Comparison of ENCODE assay signal across 17 cellular contexts in genomic region chr3:23117856-23118255, GRCh38.
DNase-seq lines count a peak whose midpoint lies in the region; ATAC-seq and TF ChIP-seq lines count a peak whose summit lies in the region.
"Had no signal": no experiment of that assay in that cellular context is flagged by ENCODE, and none has a peak within 500 bp of the region (broad histone marks: within the 10 kb centered on the region; RNA-seq: fewer than 3 reads in every experiment).

No MANE protein-coding gene starts in this region.

- no peak overlapping the region for H3K4me3 Mint-ChIP-seq in WTC11
- H3K4me3 Mint-ChIP-seq: CD4-positive, CD25-positive, alpha-beta regulatory T cell; CD8-positive, alpha-beta memory T cell had no signal

- no peaks in the 10 kb centered on the region for H3K27me3 ChIP-seq in trophoblast cell (ENCODE audit: insufficient read depth, low read length)
- peaks cover 0 to 3% (median 0%) of the 10 kb centered on the region in 45 donors for H3K27me3 ChIP-seq in dorsolateral prefrontal cortex
- peaks cover 0 to 3% (median 0%) of the 10 kb centered on the region in 9 donors for H3K27me3 ChIP-seq in heart left ventricle
- H3K27me3 ChIP-seq: BE2C had no signal

- no peaks in the 10 kb centered on the region for H3K9me3 ChIP-seq in trophoblast cell (ENCODE audit: insufficient read depth, low read depth, low read length)
- no peaks in the 10 kb centered on the region for H3K9me3 ChIP-seq in heart left ventricle
- H3K9me3 ChIP-seq: BE2C had no signal

- intact Hi-C loops in left colon (cut with DNase I, micrococcal nuclease) (no loop called here), dorsolateral prefrontal cortex (cut with DNase I) (no loop called here), heart left ventricle (cut with DNase I) (no loop called here)

- H3K9ac ChIP-seq in trophoblast cell (ENCODE audit: low read length) = no peak overlapping the region
- H3K9ac ChIP-seq: GM23248 had no signal

- H3K36me3 Mint-ChIP-seq in WTC11 = no peaks in the 10 kb centered on the region
- H3K36me3 Mint-ChIP-seq: CD4-positive, CD25-positive, alpha-beta regulatory T cell; CD8-positive, alpha-beta memory T cell had no signal

- H3K4ac ChIP-seq in trophoblast cell (ENCODE audit: low read depth, low read length) = no peak overlapping the region

- H2BK12ac ChIP-seq in trophoblast cell (ENCODE audit: low read length) = no peak overlapping the region

- POLR2A ChIA-PET in WTC11 (lab: Charles Lee) = no interaction called here

- H3K79me2 ChIP-seq in trophoblast cell (ENCODE audit: control insufficient read depth, insufficient read depth, low read length, poor library complexity) = no peaks in the 10 kb centered on the region

- no peaks in the 10 kb centered on the region for H3K79me1 ChIP-seq in trophoblast cell (ENCODE audit: low read length)

- peaks cover 2 to 3% of the 10 kb centered on the region in 2 experiments for H3K4me1 ChIP-seq in trophoblast cell (ENCODE audit: control insufficient read depth in 1 of 2, insufficient read depth in 2 of 2, low read length in 2 of 2)
- H3K4me1 ChIP-seq in heart left ventricle = peaks cover 0 to 23% (median 0%) of the 10 kb centered on the region in 12 donors
- H3K4me1 ChIP-seq: BE2C had no signal

- H3K27ac ChIP-seq in trophoblast cell (ENCODE audit: low read depth, low read length) (no peak overlapping the region), dorsolateral prefrontal cortex (no peak overlapping the region), heart left ventricle (no peak overlapping the region)
- H3K27ac ChIP-seq: GM23248, HL-60 had no signal

- TF ChIP-seq CTCF in WTC11 (IDR thresholded peaks at IDR 0.05) = no peak
- TF ChIP-seq CTCF in dorsolateral prefrontal cortex (IDR thresholded peaks at IDR 0.05 in 54 of 56, conservative IDR thresholded peaks at IDR 0.05 in 2 of 56; ENCODE audit: low read depth in 1 of 56, partially characterized antibody in 56 of 56) = no peak
- no peak for TF ChIP-seq CTCF in heart left ventricle (IDR thresholded peaks at IDR 0.05)

- no peak overlapping the region for H2AK5ac ChIP-seq in trophoblast cell (ENCODE audit: low read length)

- no peak overlapping the region for H3K23ac ChIP-seq in trophoblast cell (ENCODE audit: low read length)

- H3K27me3 Mint-ChIP-seq in WTC11 (ENCODE audit: low read depth) = no peaks in the 10 kb centered on the region
- H3K27me3 Mint-ChIP-seq: CD4-positive, CD25-positive, alpha-beta regulatory T cell; CD8-positive, alpha-beta memory T cell had no signal

- no peaks in the 10 kb centered on the region for H3K36me3 ChIP-seq in trophoblast cell (ENCODE audit: control insufficient read depth in 1 of 2, insufficient read depth in 2 of 2, low read length in 2 of 2)
- no peaks in the 10 kb centered on the region for H3K36me3 ChIP-seq in heart left ventricle
- H3K36me3 ChIP-seq: BE2C had no signal

- H3K4me1 Mint-ChIP-seq in WTC11 = peaks cover 9% of the 10 kb centered on the region
- H3K4me1 Mint-ChIP-seq: CD4-positive, CD25-positive, alpha-beta regulatory T cell; CD8-positive, alpha-beta memory T cell had no signal

- no peak for TF ChIP-seq POLR2A in heart left ventricle (IDR thresholded peaks at IDR 0.05)

- H3K9me3 Mint-ChIP-seq in WTC11 = no peaks in the 10 kb centered on the region

- ATAC-seq in WTC11 = no peak
- no peak for ATAC-seq in left colon
- ATAC-seq in heart left ventricle = no peak

- H2BK120ac ChIP-seq in trophoblast cell (ENCODE audit: insufficient read depth, low read length, poor library complexity) = no peak overlapping the region

- WGBS in trophoblast cell (ENCODE audit: extremely low coverage, insufficient coverage, insufficient read length) = no CpG with 5 or more reads among the region's 1 CpG
- 63 to 86% (median 81%) methylated on average over 1 of the region's 1 CpG for WGBS in heart left ventricle, 4 donors

- no peak overlapping the region for H3K18ac ChIP-seq in trophoblast cell (ENCODE audit: low read length)

- no peak overlapping the region for H3K4me2 ChIP-seq in trophoblast cell (ENCODE audit: low read length)

- H3K4me3 ChIP-seq in trophoblast cell (ENCODE audit: low read depth, low read length) (no peak overlapping the region), dorsolateral prefrontal cortex (no peak overlapping the region), heart left ventricle (no peak overlapping the region)
- H3K4me3 ChIP-seq: GM23248 had no signal

- H3K14ac ChIP-seq in trophoblast cell (ENCODE audit: low read length) = no peak overlapping the region

- CTCF ChIA-PET in WTC11 (lab: Charles Lee) = no interaction called here

- no peak overlapping the region for H2AFZ ChIP-seq in trophoblast cell (ENCODE audit: insufficient read depth, low read length, poor library complexity)
- H2AFZ ChIP-seq: GM23248 had no signal

- H3K27ac Mint-ChIP-seq in WTC11 = peak overlapping the region; percentile 33; the same call in 1 of the 2 replicates
- H3K27ac Mint-ChIP-seq: CD4-positive, CD25-positive, alpha-beta regulatory T cell; CD8-positive, alpha-beta memory T cell had no signal

- H2BK5ac ChIP-seq in trophoblast cell (ENCODE audit: low read depth, low read length, poor library complexity) = no peak overlapping the region

- no peak overlapping the region for H4K91ac ChIP-seq in trophoblast cell (ENCODE audit: low read depth, low read length)

- peak; percentile 30 for DNase-seq in EH (ENCODE audit: low read depth)
- no peak for DNase-seq in WTC11 (ENCODE audit: low spot score)
- DNase-seq in trophoblast cell = peak; percentile 75 to 89
- DNase-seq in left colon = no peak
- no peak for DNase-seq in dorsolateral prefrontal cortex
- DNase-seq in heart left ventricle = no peak
- DNase-seq: BE2C; C1 segment of cervical spinal cord; CD4-positive, CD25-positive, alpha-beta regulatory T cell; CD8-positive, alpha-beta memory T cell; COR-L47; DMS 273 treated with DMSO at 0.1 percent for 48 hours; DMS53; DND-41; GM23248; HCEC 1CT had no signal

- no peak overlapping the region for H4K12ac ChIP-seq in trophoblast cell (ENCODE audit: low read depth, low read length)

- H4K8ac ChIP-seq in trophoblast cell (ENCODE audit: low read depth, low read length) = no peak overlapping the region

TF ChIP-seq in WTC11, 78 proteins besides CTCF, POLR2A, EP300 and RAD21 (continues in another document):
- TF ChIP-seq ZSCAN18 (CRISPR knock-in tag; IDR thresholded peaks at IDR 0.05) (no peak), NR2C2 (CRISPR knock-in tag; IDR thresholded peaks at IDR 0.05) (no peak), GRHL2 (CRISPR knock-in tag; IDR thresholded peaks at IDR 0.05; ENCODE audit: insufficient replicate concordance, severe bottlenecking) (no peak), ESRRA (CRISPR knock-in tag; IDR thresholded peaks at IDR 0.05; ENCODE audit: borderline replicate concordance) (no peak), ZMAT4 (CRISPR knock-in tag; IDR thresholded peaks at IDR 0.05) (no peak), RELA (CRISPR knock-in tag; IDR thresholded peaks at IDR 0.05; ENCODE audit: borderline replicate concordance) (no peak), ETV6 (CRISPR knock-in tag; IDR thresholded peaks at IDR 0.05) (no peak), PREB (CRISPR knock-in tag; IDR thresholded peaks at IDR 0.05; ENCODE audit: borderline replicate concordance) (no peak), FOXP1 (CRISPR knock-in tag; IDR thresholded peaks at IDR 0.05; ENCODE audit: borderline replicate concordance) (no peak), NR3C1 (CRISPR knock-in tag; conservative IDR thresholded peaks at IDR 0.05; ENCODE audit: low read depth) (no peak), USF1 (CRISPR knock-in tag; IDR thresholded peaks at IDR 0.05) (no peak), OVOL2 (CRISPR knock-in tag; IDR thresholded peaks at IDR 0.05; ENCODE audit: borderline replicate concordance) (no peak), CREB1 (CRISPR knock-in tag; IDR thresholded peaks at IDR 0.05) (no peak)

Comparison
In these comparisons a context has a peak if more than half of its experiments do, and no peak if none do; other contexts are left out.
1. DNase-seq: peak in EH (single experiment) and trophoblast cell (2 of 2); none in WTC11 (single experiment), left colon (0 of 2), dorsolateral prefrontal cortex (0 of 10) and heart left ventricle (0 of 5).